ENCODE assay signal across 8 cellular contexts in the genomic region with DNA sequence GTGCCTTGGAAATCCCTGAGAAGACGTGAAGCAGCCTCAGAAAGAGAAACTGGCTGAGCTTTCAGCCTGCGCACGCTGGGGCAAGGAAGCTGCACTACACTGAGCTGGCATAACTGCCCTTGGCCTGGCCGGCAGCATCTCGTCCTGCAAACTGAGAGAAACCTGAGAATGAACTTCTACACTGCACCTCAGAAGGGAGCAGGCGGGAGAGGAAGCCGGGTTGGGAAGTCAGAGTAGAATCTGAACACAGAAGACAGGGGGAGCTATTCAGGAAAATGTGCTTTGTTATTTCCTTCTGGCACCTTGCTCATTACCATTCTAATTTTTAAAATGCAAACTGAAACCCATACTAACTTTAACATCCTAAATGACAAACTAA.
A peak's percentile ranks its signal among the peaks of the same experiment; 100 is the strongest.
DNase-seq lines count a peak whose midpoint lies in the region; ATAC-seq, FAIRE-seq and TF ChIP-seq lines count a peak whose summit lies in the region.

No MANE protein-coding gene starts in this region.

- H3K27ac ChIP-seq in Karpas-422 (ENCODE audit: low read length) (no peak overlapping the region), gastroesophageal sphincter (peak overlapping the region in 3 of 4 donors; percentile 32 to 43 (median 41)), gastrocnemius medialis (peak overlapping the region; percentile 11 to 72 (median 44))

- in situ Hi-C loops in GM13977 (cut with MboI; ENCODE audit: low pct_unique_long_range_greater_than_20kb, low sequenced_read_pairs, unreplicated experiment) = no loop called here
- in situ Hi-C loops in gastrocnemius medialis (cut with MboI; ENCODE audit: low sequenced_read_pairs in 4 of 4) = no loop called here

- TF ChIP-seq CTCF in GM13977 (IDR thresholded peaks at IDR 0.05; ENCODE audit: extremely low read depth, insufficient read depth, missing control alignments) (peak; percentile 19), gastroesophageal sphincter (IDR thresholded peaks at IDR 0.05) (peak in 2 of 4 experiments; percentile 16 to 38), gastrocnemius medialis (IDR thresholded peaks at IDR 0.05 in 4 of 5, conservative IDR thresholded peaks at IDR 0.05 in 1 of 5) (peak in 3 of 5 experiments; percentile 34 to 57 (median 42))

- ATAC-seq in gastroesophageal sphincter (peak; percentile 28), gastrocnemius medialis (peak; percentile 88 to 98), GM18502 (IDR thresholded peaks at IDR 0.05; ENCODE audit: poor library complexity, unreplicated experiment) (no peak)

- no peak overlapping the region for H3K4me3 Mint-ChIP-seq in activated T-helper 1 cell treated with anti-CD3 and anti-CD28 coated beads, Interleukin-12 subunit alpha, Interleukin-12 subunit beta, Interleukin-2, Interleukin-4 antibody, amounts not matched to agents 30 ng/mL and 10 ng/mL and 1 ng/mL, durations not matched to agents 14 hours and 24 hours and 36 hours

- H4K20me1 ChIP-seq in Karpas-422 (ENCODE audit: insufficient read depth, low read depth, low read length) = no peaks in the 10 kb centered on the region

- no peaks in the 10 kb centered on the region for H3K79me2 ChIP-seq in Karpas-422 (ENCODE audit: low read length)

- H3K36me3 ChIP-seq in Karpas-422 (ENCODE audit: insufficient read depth, low read length) = no peaks in the 10 kb centered on the region
- H3K36me3 ChIP-seq in gastroesophageal sphincter = no peaks in the 10 kb centered on the region
- no peaks in the 10 kb centered on the region for H3K36me3 ChIP-seq in gastrocnemius medialis

- 36 to 45% methylated on average over 3 to 5 of the region's 7 CpGs for WGBS in gastroesophageal sphincter (ENCODE audit: low coverage in 1 of 2), 2 donors

- H3K9me2 ChIP-seq in Karpas-422 (replicated peaks; ENCODE audit: insufficient read depth, low read length) = no peaks in the 10 kb centered on the region

- TF ChIP-seq POLR2A in gastroesophageal sphincter (IDR thresholded peaks at IDR 0.05) (no peak), gastrocnemius medialis (IDR thresholded peaks at IDR 0.05) (no peak), GM12892 (IDR thresholded peaks at IDR 0.05; ENCODE audit: low read depth, low read length) (no peak)

- H3K4me1 ChIP-seq in Karpas-422 (ENCODE audit: low read length) (peaks cover 33% of the 10 kb centered on the region), gastroesophageal sphincter (peaks cover 0 to 9% (median 3%) of the 10 kb centered on the region in 3 donors), gastrocnemius medialis (peaks cover 19 to 27% of the 10 kb centered on the region in 2 donors)

- H3K27ac Mint-ChIP-seq in activated T-helper 1 cell treated with anti-CD3 and anti-CD28 coated beads, Interleukin-12 subunit alpha, Interleukin-12 subunit beta, Interleukin-2, Interleukin-4 antibody, amounts not matched to agents 30 ng/mL and 10 ng/mL and 1 ng/mL, durations not matched to agents 14 hours and 24 hours and 36 hours = no peak overlapping the region

- H2AFZ ChIP-seq in Karpas-422 (ENCODE audit: low read length) = 0 out of 2 replicates have a peak overlapping the region, but pooled peaks have one; percentile 11

- intact Hi-C loops in gastrocnemius medialis (cut with DNase I; ENCODE audit: low total_unique reads) = no loop called here
- intact Hi-C loops in activated T-helper 1 cell treated with anti-CD3 and anti-CD28 coated beads, Interleukin-12 subunit alpha, Interleukin-12 subunit beta, Interleukin-2, Interleukin-4 antibody, amounts not matched to agents 30 ng/mL and 10 ng/mL and 1 ng/mL, durations not matched to agents 14 hours and 24 hours and 36 hours (cut with micrococcal nuclease) = no loop called here

- H3K27me3 ChIP-seq in Karpas-422 (ENCODE audit: low read length) = no peaks in the 10 kb centered on the region
- H3K27me3 ChIP-seq in gastroesophageal sphincter = no peaks in the 10 kb centered on the region
- H3K27me3 ChIP-seq in gastrocnemius medialis = no peaks in the 10 kb centered on the region

- no peaks in the 10 kb centered on the region for H3K9me3 ChIP-seq in Karpas-422 (ENCODE audit: low read length)
- H3K9me3 ChIP-seq in gastroesophageal sphincter = no peaks in the 10 kb centered on the region
- no peaks in the 10 kb centered on the region for H3K9me3 ChIP-seq in gastrocnemius medialis

- peak overlapping the region; percentile 61 for H3K4me2 ChIP-seq in Karpas-422 (ENCODE audit: low read depth, low read length, poor library complexity, severe bottlenecking)

- peaks cover 30% of the 10 kb centered on the region for H3K4me1 Mint-ChIP-seq in activated T-helper 1 cell treated with anti-CD3 and anti-CD28 coated beads, Interleukin-12 subunit alpha, Interleukin-12 subunit beta, Interleukin-2, Interleukin-4 antibody, amounts not matched to agents 30 ng/mL and 10 ng/mL and 1 ng/mL, durations not matched to agents 14 hours and 24 hours and 36 hours (ENCODE audit: low read depth)

- H3K27me3 Mint-ChIP-seq in activated T-helper 1 cell treated with anti-CD3 and anti-CD28 coated beads, Interleukin-12 subunit alpha, Interleukin-12 subunit beta, Interleukin-2, Interleukin-4 antibody, amounts not matched to agents 30 ng/mL and 10 ng/mL and 1 ng/mL, durations not matched to agents 14 hours and 24 hours and 36 hours (ENCODE audit: insufficient read depth) = peaks cover 10% of the 10 kb centered on the region

- H3K4me3 ChIP-seq in Karpas-422 (ENCODE audit: low read length) = peak overlapping the region; percentile 56
- peak overlapping the region in 1 of 2 donors; percentile 19 for H3K4me3 ChIP-seq in gastroesophageal sphincter
- peak overlapping the region; percentile 27 to 53 (median 34) for H3K4me3 ChIP-seq in gastrocnemius medialis

- FAIRE-seq in GM12892 (lab: Jason Lieb, UNC) = no peak

- peak overlapping the region; percentile 46 for H3K9ac ChIP-seq in Karpas-422 (ENCODE audit: low read length)

- DNase-seq in GM13977 (ENCODE audit: low spot score) (no peak), Karpas-422 (peak; percentile 50), gastrocnemius medialis (peak; percentile 33 to 74), GM12892 (ENCODE audit: insufficient read length) (no peak), DMS53 (lab: John Stamatoyannopoulos, UW) (no peak)
- DNase-seq in activated T-helper 1 cell treated with anti-CD3 and anti-CD28 coated beads, Interleukin-12 subunit alpha, Interleukin-12 subunit beta, Interleukin-2, Interleukin-4 antibody, amounts not matched to agents 30 ng/mL and 10 ng/mL and 1 ng/mL, durations not matched to agents 14 hours and 24 hours and 36 hours (ENCODE audit: low spot score) = no peak

- no peaks in the 10 kb centered on the region for H3K9me3 Mint-ChIP-seq in activated T-helper 1 cell treated with anti-CD3 and anti-CD28 coated beads, Interleukin-12 subunit alpha, Interleukin-12 subunit beta, Interleukin-2, Interleukin-4 antibody, amounts not matched to agents 30 ng/mL and 10 ng/mL and 1 ng/mL, durations not matched to agents 14 hours and 24 hours and 36 hours

- peaks cover 8% of the 10 kb centered on the region for H3K36me3 Mint-ChIP-seq in activated T-helper 1 cell treated with anti-CD3 and anti-CD28 coated beads, Interleukin-12 subunit alpha, Interleukin-12 subunit beta, Interleukin-2, Interleukin-4 antibody, amounts not matched to agents 30 ng/mL and 10 ng/mL and 1 ng/mL, durations not matched to agents 14 hours and 24 hours and 36 hours (ENCODE audit: low read depth)

- TF ChIP-seq EP300 in gastroesophageal sphincter (IDR thresholded peaks at IDR 0.05) = no peak

Comparison
In these comparisons a context has a peak if more than half of its experiments do, and no peak if none do; other contexts are left out.
1. DNase-seq: peak in Karpas-422 (single experiment) and gastrocnemius medialis (2 of 2); none in GM13977 (single experiment), GM12892 (single experiment), activated T-helper 1 cell treated with anti-CD3 and anti-CD28 coated beads, Interleukin-12 subunit alpha, Interleukin-12 subunit beta, Interleukin-2, Interleukin-4 antibody, amounts not matched to agents 30 ng/mL and 10 ng/mL and 1 ng/mL, durations not matched to agents 14 hours and 24 hours and 36 hours (single experiment) and DMS53 (single experiment).